ENCODE assay signal across 1 cellular context in the genomic region with DNA sequence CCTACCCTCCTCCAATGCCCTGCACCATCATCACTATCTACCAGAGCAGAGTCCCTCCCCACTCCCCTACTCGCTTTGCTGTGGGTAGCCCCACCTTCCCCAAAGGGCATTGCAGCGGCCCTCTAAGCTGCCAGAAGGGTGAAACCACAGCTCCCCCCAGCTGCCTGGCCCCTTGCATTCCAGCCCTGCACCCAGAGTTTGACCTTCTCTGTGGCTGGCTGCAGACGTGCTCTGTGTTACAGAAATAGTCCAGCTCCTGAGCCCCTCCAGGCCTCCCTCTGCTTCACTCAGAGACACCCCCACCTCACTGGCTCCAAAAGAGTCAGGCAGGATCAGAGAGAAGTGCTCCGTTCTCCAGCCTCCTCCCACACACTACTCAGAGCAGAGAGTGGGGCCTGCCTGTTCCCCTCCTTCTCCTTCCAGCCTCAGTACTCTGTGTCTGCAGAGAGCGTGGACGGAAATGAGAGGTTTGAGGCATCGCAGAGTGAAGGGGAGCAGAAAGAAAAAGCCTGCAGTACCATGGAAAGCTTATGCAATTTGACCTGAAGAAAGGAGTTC.
TF ChIP-seq lines count a peak whose summit lies in the region.

No MANE protein-coding gene starts in this region.

TF ChIP-seq in WTC11, 78 proteins besides CTCF, POLR2A, EP300 and RAD21 (continued from another document):
- TF ChIP-seq, protein P1, sequence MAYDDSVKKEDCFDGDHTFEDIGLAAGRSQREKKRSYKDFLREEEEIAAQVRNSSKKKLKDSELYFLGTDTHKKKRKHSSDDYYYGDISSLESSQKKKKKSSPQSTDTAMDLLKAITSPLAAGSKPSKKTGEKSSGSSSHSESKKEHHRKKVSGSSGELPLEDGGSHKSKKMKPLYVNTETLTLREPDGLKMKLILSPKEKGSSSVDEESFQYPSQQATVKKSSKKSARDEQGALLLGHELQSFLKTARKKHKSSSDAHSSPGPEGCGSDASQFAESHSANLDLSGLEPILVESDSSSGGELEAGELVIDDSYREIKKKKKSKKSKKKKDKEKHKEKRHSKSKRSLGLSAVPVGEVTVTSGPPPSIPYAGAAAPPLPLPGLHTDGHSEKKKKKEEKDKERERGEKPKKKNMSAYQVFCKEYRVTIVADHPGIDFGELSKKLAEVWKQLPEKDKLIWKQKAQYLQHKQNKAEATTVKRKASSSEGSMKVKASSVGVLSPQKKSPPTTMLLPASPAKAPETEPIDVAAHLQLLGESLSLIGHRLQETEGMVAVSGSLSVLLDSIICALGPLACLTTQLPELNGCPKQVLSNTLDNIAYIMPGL (CRISPR knock-in tag; IDR thresholded peaks at IDR 0.05): no peak
- no peak for TF ChIP-seq ZNF425 (CRISPR knock-in tag; conservative IDR thresholded peaks at IDR 0.05)
